Comparison of ENCODE assay signal across 8 cellular contexts in genomic region chr1:78839704-78840277, GRCh38.
DNase-seq lines count a peak whose midpoint lies in the region; ATAC-seq, FAIRE-seq and TF ChIP-seq lines count a peak whose summit lies in the region.

No MANE protein-coding gene starts in this region.

- H3K4me1 ChIP-seq in HCT116 (ENCODE audit: control insufficient read depth in 1 of 2, insufficient read depth in 2 of 2, low read length in 2 of 2) (no peaks in the 10 kb centered on the region), astrocyte (ENCODE audit: insufficient read depth, low read length) (peaks cover 22% of the 10 kb centered on the region), transverse colon (peaks cover 0 to 20% (median 0%) of the 10 kb centered on the region in 4 donors)

- no peaks in the 10 kb centered on the region for H3K27me3 ChIP-seq in HCT116 (ENCODE audit: insufficient read depth, low read length)
- H3K27me3 ChIP-seq in astrocyte (ENCODE audit: insufficient read depth, low read length): no peaks in the 10 kb centered on the region
- H3K27me3 ChIP-seq in kidney epithelial cell (ENCODE audit: control insufficient read depth, insufficient read depth, low read length): no peaks in the 10 kb centered on the region
- H3K27me3 ChIP-seq in transverse colon: no peaks in the 10 kb centered on the region

- CTCF ChIA-PET in HCT116 (lab: Charles Lee): interaction anchor here (0.8 to 2.5 kb wide), 4 partner anchors 151 to 514 kb away, joined by 3 to 21 read pairs (median 5); no protein-coding TSS in a partner anchor

- WGBS in transverse colon (ENCODE audit: low coverage in 1 of 2), 2 donors: 33 to 36% methylated on average over 2 of the region's 2 CpGs

- no TSS peak for BruUV-seq in HCT116 (replicated peaks; lab: Mats Ljungman, UMichigan)

- H3K4me3 ChIP-seq in HCT116 (replicated peaks in 1 of 2; ENCODE audit: low read depth in 1 of 2, low read length in 2 of 2): no peak overlapping the region
- no peak overlapping the region for H3K4me3 ChIP-seq in astrocyte (ENCODE audit: insufficient read depth, low read depth, low read length)
- H3K4me3 ChIP-seq in kidney epithelial cell (ENCODE audit: low read depth, low read length): no peak overlapping the region
- H3K4me3 ChIP-seq in transverse colon: no peak overlapping the region

- no peak for TF ChIP-seq POLR2A in HCT116 (IDR thresholded peaks at IDR 0.05; ENCODE audit: borderline replicate concordance, extremely low read depth, insufficient read depth, insufficient read length)
- no peak for TF ChIP-seq POLR2A in transverse colon (IDR thresholded peaks at IDR 0.05)

- H3K27ac ChIP-seq in HCT116 (ENCODE audit: low read depth, low read length) (no peak overlapping the region), astrocyte (ENCODE audit: low read depth, low read length) (no peak overlapping the region), transverse colon (no peak overlapping the region)

- in situ Hi-C loops in transverse colon (cut with MboI; ENCODE audit: low pct_ligation_motif_present in 1 of 4, low pct_unique_long_range_greater_than_20kb in 1 of 4, low sequenced_read_pairs in 3 of 4): loop anchor here in 2 of 4 donors (25.0 kb wide), 1 partner anchor 523 kb away; no protein-coding TSS in a partner anchor

- RAD21 ChIA-PET in HCT116 (lab: Charles Lee; ENCODE audit: low non-redundant PET in 1 of 2, low total read pairs in 2 of 2, uncharacterized antibody in 2 of 2, unreplicated experiment in 2 of 2): interaction anchor here in 1 of 2 experiments (0.6 to 1.3 kb wide), 2 partner anchors 357 to 658 kb away, joined by 3 to 5 read pairs; no protein-coding TSS in a partner anchor

- H3K36me3 ChIP-seq in HCT116 (ENCODE audit: control insufficient read depth in 1 of 2, insufficient read depth in 2 of 2, low read length in 2 of 2) (no peaks in the 10 kb centered on the region), astrocyte (ENCODE audit: insufficient read depth, low read length) (no peaks in the 10 kb centered on the region), kidney epithelial cell (ENCODE audit: control insufficient read depth, insufficient read depth, low read length) (no peaks in the 10 kb centered on the region), transverse colon (no peaks in the 10 kb centered on the region)

- no peaks in the 10 kb centered on the region for H3K9me3 Mint-ChIP-seq in activated T-cell treated with anti-CD3 and anti-CD28 coated beads, Interleukin-2, amount 50 U/mL, for 72 hours
- no peaks in the 10 kb centered on the region for H3K9me3 Mint-ChIP-seq in astrocyte (ENCODE audit: unreplicated experiment)

- intact Hi-C loops in HCT116 (cut with micrococcal nuclease) (loop anchor here (2.0 to 10.0 kb wide), 4 partner anchors 418 to 1378 kb away; no protein-coding TSS in a partner anchor), transverse colon (cut with DNase I; ENCODE audit: low total_unique reads) (no loop called here)

- H4K20me1 ChIP-seq in HCT116 (ENCODE audit: insufficient read depth) (no peaks in the 10 kb centered on the region), astrocyte (ENCODE audit: insufficient read depth, low read length) (no peaks in the 10 kb centered on the region)

- peak; percentile 18 to 28 for DNase-seq in activated T-cell treated with anti-CD3 and anti-CD28 coated beads, Interleukin-2, amount 50 U/mL, for 72 hours
- DNase-seq in activated T-cell treated with anti-CD3 and anti-CD28 coated beads, Interleukin-2, amount 50 U/mL, for 1 hour: no peak
- DNase-seq in HCT116 (ENCODE audit: low read depth, low spot score) (peak; percentile 31), NCI-H2107 treated with DMSO at 0.1 percent for 48 hours (lab: John Stamatoyannopoulos, UW; ENCODE audit: unreplicated experiment) (peak; percentile 33), astrocyte (ENCODE audit: low read depth) (no peak), kidney epithelial cell (ENCODE audit: low read depth) (no peak), transverse colon (no peak), hippocampal formation (lab: John Stamatoyannopoulos, UW) (no peak)

- H3K4me3 Mint-ChIP-seq in activated T-cell treated with anti-CD3 and anti-CD28 coated beads, Interleukin-2, amount 50 U/mL, for 72 hours: no peak overlapping the region
- no peak overlapping the region for H3K4me3 Mint-ChIP-seq in astrocyte (ENCODE audit: unreplicated experiment)

- H3K36me3 Mint-ChIP-seq in activated T-cell treated with anti-CD3 and anti-CD28 coated beads, Interleukin-2, amount 50 U/mL, for 72 hours (ENCODE audit: insufficient read depth in 2 of 2): no peaks in the 10 kb centered on the region
- no peaks in the 10 kb centered on the region for H3K36me3 Mint-ChIP-seq in astrocyte (ENCODE audit: low read depth, unreplicated experiment)

- H3K9ac ChIP-seq in HCT116 (ENCODE audit: low read length) (no peak overlapping the region), astrocyte (ENCODE audit: low read length) (no peak overlapping the region)

- POLR2A ChIA-PET in HCT116 (lab: Charles Lee): interaction anchor here (1.1 kb wide), 1 partner anchor 359 kb away, joined by 4 read pairs; no protein-coding TSS in a partner anchor

- TF ChIP-seq CTCF in HCT116 (IDR thresholded peaks at IDR 0.05 in 2 of 3, conservative IDR thresholded peaks at IDR 0.05 in 1 of 3; ENCODE audit: borderline replicate concordance in 1 of 3, insufficient read depth in 1 of 3, low read depth in 2 of 3, low read length in 2 of 3): peak; percentile 40 to 71 (median 50); a peak in 5 of 6 replicates
- peak; percentile 73 for TF ChIP-seq CTCF in astrocyte (IDR thresholded peaks at IDR 0.05; ENCODE audit: insufficient read depth, low read depth, low read length)
- peak; percentile 49 for TF ChIP-seq CTCF in kidney epithelial cell (IDR thresholded peaks at IDR 0.05; ENCODE audit: insufficient read depth, low read length, poor library complexity, severe bottlenecking)
- TF ChIP-seq CTCF in transverse colon (IDR thresholded peaks at IDR 0.05): peak; percentile 38 to 55 (median 52)

- no peak overlapping the region for H3K27ac Mint-ChIP-seq in activated T-cell treated with anti-CD3 and anti-CD28 coated beads, Interleukin-2, amount 50 U/mL, for 72 hours
- H3K27ac Mint-ChIP-seq in astrocyte (ENCODE audit: unreplicated experiment): no peak overlapping the region

- peaks cover 15% of the 10 kb centered on the region for H3K4me1 Mint-ChIP-seq in activated T-cell treated with anti-CD3 and anti-CD28 coated beads, Interleukin-2, amount 50 U/mL, for 72 hours (ENCODE audit: low read depth)
- peaks cover 42% of the 10 kb centered on the region for H3K4me1 Mint-ChIP-seq in astrocyte (ENCODE audit: low read depth, unreplicated experiment)

- FAIRE-seq in astrocyte (lab: Jason Lieb, UNC): peak; percentile 85

- no peaks in the 10 kb centered on the region for H3K9me2 ChIP-seq in HCT116 (ENCODE audit: insufficient read depth)

- peak; percentile 71 for TF ChIP-seq RAD21 in HCT116 (IDR thresholded peaks at IDR 0.05; ENCODE audit: low read depth)

- H3K9me3 ChIP-seq in HCT116 (ENCODE audit: control insufficient read depth in 1 of 2, insufficient read depth in 1 of 2, low read depth in 1 of 2, low read length in 2 of 2) (no peaks in the 10 kb centered on the region), astrocyte (ENCODE audit: insufficient read depth, low read depth, low read length) (no peaks in the 10 kb centered on the region), transverse colon (no peaks in the 10 kb centered on the region)

- H3K27me3 Mint-ChIP-seq in activated T-cell treated with anti-CD3 and anti-CD28 coated beads, Interleukin-2, amount 50 U/mL, for 72 hours (ENCODE audit: low read depth): no peaks in the 10 kb centered on the region
- H3K27me3 Mint-ChIP-seq in astrocyte (ENCODE audit: low read depth, unreplicated experiment): no peaks in the 10 kb centered on the region

- TF ChIP-seq EP300 in transverse colon (IDR thresholded peaks at IDR 0.05; ENCODE audit: low read depth): no peak

- H2AFZ ChIP-seq in HCT116 (ENCODE audit: low read depth, low read length, poor library complexity, severe bottlenecking) (no peak overlapping the region), astrocyte (ENCODE audit: low read depth, low read length) (no peak overlapping the region)

- no peak for ATAC-seq in activated T-cell treated with anti-CD3 and anti-CD28 coated beads, Interleukin-2, amount 50 U/mL, for 72 hours (replicated peaks in 1 of 2)
- ATAC-seq in HCT116: peak; percentile 70

- no peaks in the 10 kb centered on the region for H3K79me2 ChIP-seq in HCT116 (ENCODE audit: insufficient read depth, low read length)
- H3K79me2 ChIP-seq in astrocyte (ENCODE audit: insufficient read depth, low read length): no peaks in the 10 kb centered on the region

- H3K4me2 ChIP-seq in HCT116 (ENCODE audit: low read length): no peak overlapping the region
- no peak overlapping the region for H3K4me2 ChIP-seq in astrocyte (ENCODE audit: low read length)

TF ChIP-seq in HCT116, 20 proteins besides CTCF, POLR2A, EP300 and RAD21:
- TF ChIP-seq CEBPB (IDR thresholded peaks at IDR 0.05; ENCODE audit: low read depth) (no peak), EZH2 (IDR thresholded peaks at IDR 0.05) (no peak), FOSL1 (IDR thresholded peaks at IDR 0.05; ENCODE audit: low read depth) (no peak), ATF3 (IDR thresholded peaks at IDR 0.05) (no peak), SIN3A (IDR thresholded peaks at IDR 0.05; ENCODE audit: low read depth) (no peak), POLR2AphosphoS5 (IDR thresholded peaks at IDR 0.05; ENCODE audit: low read depth, low read length) (no peak), EGR1 (IDR thresholded peaks at IDR 0.05; ENCODE audit: low read depth) (no peak), YY1 (IDR thresholded peaks at IDR 0.05; ENCODE audit: extremely low read depth, insufficient replicate concordance, low read depth, low read length) (no peak), TCF7L2 (IDR thresholded peaks at IDR 0.05; ENCODE audit: borderline replicate concordance, extremely low read depth, insufficient read depth, insufficient read length) (no peak)
TF ChIP-seq in HCT116: peak in this region for 0.

Comparison
In these comparisons a context has a peak if more than half of its experiments do, and no peak if none do; other contexts are left out.
1. DNase-seq: peak in activated T-cell treated with anti-CD3 and anti-CD28 coated beads, Interleukin-2, amount 50 U/mL, for 72 hours (2 of 2), HCT116 (single experiment) and NCI-H2107 treated with DMSO at 0.1 percent for 48 hours (single experiment); none in activated T-cell treated with anti-CD3 and anti-CD28 coated beads, Interleukin-2, amount 50 U/mL, for 1 hour (single experiment), astrocyte (single experiment), kidney epithelial cell (single experiment), transverse colon (single experiment) and hippocampal formation (0 of 2).
2. Peak in every context shown above with its lines, with median percentiles within 50 percentile points of each other: CTCF ChIP-seq.